ENCODE assay signal across 19 cellular contexts in the genomic region with DNA sequence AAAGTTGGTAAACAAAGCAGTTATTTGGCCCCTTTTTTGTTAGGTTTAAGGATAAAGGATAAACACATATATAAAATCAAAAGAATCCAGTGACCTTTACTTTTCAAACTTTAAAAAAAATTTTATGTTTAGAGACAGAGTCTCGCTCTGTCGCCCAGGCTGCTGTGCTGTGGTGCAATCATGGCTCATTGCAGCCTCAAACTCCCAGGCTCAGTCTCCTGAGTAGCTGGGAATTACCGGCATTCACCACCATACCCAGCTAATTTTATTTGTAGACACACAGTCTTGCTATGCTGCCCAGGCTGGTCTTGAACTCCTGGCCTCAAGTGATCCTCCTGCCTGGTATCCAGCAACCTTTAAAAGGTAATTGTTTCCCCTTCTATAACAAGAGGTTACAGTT. TPM values are rescaled to one million over a fixed set of nuclear protein-coding genes. Genes with fewer than 3 reads are reported as not detected.
DNase-seq lines count a peak whose midpoint lies in the region; ATAC-seq and TF ChIP-seq lines count a peak whose summit lies in the region.
"Had no signal": no experiment of that assay in that cellular context is flagged by ENCODE, and none has a peak within 500 bp of the region (broad histone marks: within the 10 kb centered on the region; RNA-seq: fewer than 3 reads in every experiment).

No MANE protein-coding gene starts in this region.

- ATAC-seq in heart right ventricle, result no peak

- in situ Hi-C loops in ACHN (cut with HindIII; ENCODE audit: low pct_ligation_motif_present, low pct_unique_long_range_greater_than_20kb, low sequenced_read_pairs), result no loop called here

- H3K27ac Mint-ChIP-seq in osteocyte (ENCODE audit: unreplicated experiment), result peak overlapping the region; percentile 85
- H3K27ac Mint-ChIP-seq: activated T-helper 1 cell treated with anti-CD3 and anti-CD28 coated beads, Interleukin-12 subunit alpha, Interleukin-12 subunit beta, Interleukin-2, Interleukin-4 antibody, amounts not matched to agents 30 ng/mL and 10 ng/mL and 1 ng/mL, durations not matched to agents 14 hours and 24 hours and 36 hours had no signal

- H3K4me1 Mint-ChIP-seq in osteocyte (ENCODE audit: unreplicated experiment), result peaks cover 88% of the 10 kb centered on the region

- peaks cover 9% of the 10 kb centered on the region for H3K36me3 Mint-ChIP-seq in osteocyte (ENCODE audit: unreplicated experiment)

- intact Hi-C loops in heart right ventricle (cut with DNase I), result loop anchor here in 1 of 10 donors (5.0 kb wide), 1 partner anchor 51 kb away; no protein-coding TSS in a partner anchor
- intact Hi-C loops in cardiac septum (cut with DNase I), result loop anchor here (5.0 kb wide), 1 partner anchor 51 kb away; no protein-coding TSS in a partner anchor
- intact Hi-C loops in vagina (cut with DNase I), result no loop called here
- intact Hi-C loops in posterior cingulate gyrus (cut with DNase I), result no loop called here

- no peaks in the 10 kb centered on the region for H3K9me3 Mint-ChIP-seq in osteocyte (ENCODE audit: unreplicated experiment)
- H3K9me3 Mint-ChIP-seq: activated T-helper 1 cell treated with anti-CD3 and anti-CD28 coated beads, Interleukin-12 subunit alpha, Interleukin-12 subunit beta, Interleukin-2, Interleukin-4 antibody, amounts not matched to agents 30 ng/mL and 10 ng/mL and 1 ng/mL, durations not matched to agents 14 hours and 24 hours and 36 hours; central memory CD8-positive, alpha-beta T cell had no signal

- H3K4me1 ChIP-seq in heart right ventricle (peaks cover 9 to 71% (median 58%) of the 10 kb centered on the region in 9 donors), vagina (peaks cover 57% of the 10 kb centered on the region)

- H3K27me3 ChIP-seq in heart right ventricle (no peaks in the 10 kb centered on the region), vagina (no peaks in the 10 kb centered on the region)
- H3K27me3 ChIP-seq: adrenal gland had no signal

- WGBS in heart right ventricle, 2 donors, result 90 to 91% methylated on average over 3 of the region's 3 CpGs

- TF ChIP-seq POLR2A in vagina (IDR thresholded peaks at IDR 0.05), result no peak

- no peak for DNase-seq in heart right ventricle
- DNase-seq in cardiac septum (ENCODE audit: low spot score), result no peak
- peak; percentile 56 for DNase-seq in fibroblast of gingiva (ENCODE audit: low read depth)
- DNase-seq in osteocyte (ENCODE audit: extremely low spot score, unreplicated experiment), result no peak
- DNase-seq in vagina (ENCODE audit: extremely low spot score in 2 of 2), result no peak
- no peak for DNase-seq in ACHN
- DNase-seq in SW 1271 (lab: John Stamatoyannopoulos, UW), result no peak
- DNase-seq in posterior cingulate gyrus, result no peak
- DNase-seq: activated CD8-positive, alpha-beta memory T cell treated with anti-CD3 and anti-CD28 coated beads for 24 hours; foreskin melanocyte; left ventricle myocardium superior; NCI-H526 treated with DMSO at 0.1 percent for 48 hours; occipital lobe; SHP77 treated with DMSO at 0.1 percent for 48 hours; stimulated activated CD4-positive, alpha-beta T cell treated with anti-CD3 and anti-CD28 coated beads, Interleukin-2, amount 100 ng/mL, for 48 hours; T-helper 2 cell had no signal

- no peaks in the 10 kb centered on the region for H3K9me3 ChIP-seq in heart right ventricle
- H3K9me3 ChIP-seq in vagina, result no peaks in the 10 kb centered on the region
- H3K9me3 ChIP-seq: adrenal gland had no signal

- no peaks in the 10 kb centered on the region for H3K27me3 Mint-ChIP-seq in osteocyte (ENCODE audit: unreplicated experiment)
- H3K27me3 Mint-ChIP-seq: central memory CD8-positive, alpha-beta T cell had no signal

- H3K4me3 ChIP-seq in heart right ventricle, result no peak overlapping the region
- no peak overlapping the region for H3K4me3 ChIP-seq in vagina
- H3K4me3 ChIP-seq: adrenal gland had no signal

- H3K27ac ChIP-seq in heart right ventricle, result peak overlapping the region in 7 of 10 donors; percentile 71 to 91 (median 78)
- peak overlapping the region; percentile 84 for H3K27ac ChIP-seq in vagina

- H3K4me3 Mint-ChIP-seq in osteocyte (ENCODE audit: unreplicated experiment), result no peak overlapping the region
- H3K4me3 Mint-ChIP-seq: activated T-helper 1 cell treated with anti-CD3 and anti-CD28 coated beads, Interleukin-12 subunit alpha, Interleukin-12 subunit beta, Interleukin-2, Interleukin-4 antibody, amounts not matched to agents 30 ng/mL and 10 ng/mL and 1 ng/mL, durations not matched to agents 14 hours and 24 hours and 36 hours; central memory CD8-positive, alpha-beta T cell had no signal

- H3K36me3 ChIP-seq in heart right ventricle, result no peaks in the 10 kb centered on the region
- H3K36me3 ChIP-seq in vagina, result no peaks in the 10 kb centered on the region
- H3K36me3 ChIP-seq: adrenal gland had no signal

- no peak for TF ChIP-seq CTCF in heart right ventricle (IDR thresholded peaks at IDR 0.05)
- no peak for TF ChIP-seq CTCF in osteocyte (IDR thresholded peaks at IDR 0.05)
- no peak for TF ChIP-seq CTCF in vagina (IDR thresholded peaks at IDR 0.05)

RNA-seq across cellular contexts. Expression of gene GNA12, which starts 31.3 kb away (rescaled TPM):
- total RNA-seq in heart right ventricle (10 to 100 TPM; 25.0 to 46.4 (median 34.5) TPM), cardiac septum (33.7 TPM), osteocyte (68.8 and 69.5 TPM in 2 replicates), vagina (29.5 TPM)
- 10 to 100 TPM in 1 of 2 donors, 1 to 10 TPM in 1; 6.4 to 19.4 TPM for polyA plus RNA-seq in heart right ventricle
